Comparison of ENCODE assay signal across 8 cellular contexts in genomic region chr9:113737414-113738271, GRCh38.
DNase-seq lines count a peak whose midpoint lies in the region; ATAC-seq and TF ChIP-seq lines count a peak whose summit lies in the region.

No MANE protein-coding gene starts in this region.

- H3K27ac ChIP-seq in CD4-positive, alpha-beta T cell (ENCODE audit: low read depth, low read length) = no peak overlapping the region
- no peak overlapping the region for H3K27ac ChIP-seq in hepatocyte

- 45% methylated on average over 6 of the region's 6 CpGs for WGBS in hepatocyte (ENCODE audit: low lambda C conversion rate, missing lambda C conversion rate)

- DNase-seq in CD4-positive, alpha-beta T cell = no peak
- DNase-seq in GM13976 (ENCODE audit: low spot score) = peak; percentile 51
- peak; percentile 10 for DNase-seq in NCI-H226
- peak; percentile 87 for DNase-seq in adipocyte (ENCODE audit: low read depth)
- peak; percentile 83 for DNase-seq in hepatocyte (ENCODE audit: low spot score)
- DNase-seq in stimulated activated CD8-positive, alpha-beta memory T cell treated with anti-CD3 and anti-CD28 coated beads, Interleukin-4, amount 100 ng/mL, for 48 hours = peak; percentile 62
- no peak for DNase-seq in mesenteric fat pad (ENCODE audit: low spot score)

- in situ Hi-C loops in GM13976 (cut with MboI; ENCODE audit: low sequenced_read_pairs, unreplicated experiment) = no loop called here

- H3K4me3 ChIP-seq in adipocyte (ENCODE audit: low read length) (no peak overlapping the region), hepatocyte (no peak overlapping the region)

- H3K36me3 Mint-ChIP-seq in CD4-positive, alpha-beta T cell (ENCODE audit: low read depth) = no peaks in the 10 kb centered on the region

- H3K4me1 Mint-ChIP-seq in CD4-positive, alpha-beta T cell (ENCODE audit: low read depth) = no peaks in the 10 kb centered on the region

- peak; percentile 22 for TF ChIP-seq CTCF in CD4-positive, alpha-beta T cell (IDR thresholded peaks at IDR 0.05)
- TF ChIP-seq CTCF in GM13976 (IDR thresholded peaks at IDR 0.05; ENCODE audit: borderline replicate concordance, control extremely low read depth, extremely low read depth, insufficient read depth, missing control alignments) (peak; percentile 49), hepatocyte (IDR thresholded peaks at IDR 0.05; ENCODE audit: poor library complexity) (peak; percentile 81)

- H3K27me3 ChIP-seq in CD4-positive, alpha-beta T cell (ENCODE audit: control insufficient read depth, insufficient read depth, low read length) = no peaks in the 10 kb centered on the region
- H3K27me3 ChIP-seq in adipocyte (replicated peaks; ENCODE audit: control insufficient read depth, insufficient read depth, low read length) (peaks cover 55% of the 10 kb centered on the region), hepatocyte (no peaks in the 10 kb centered on the region)

- no peaks in the 10 kb centered on the region for H4K20me1 ChIP-seq in hepatocyte (ENCODE audit: insufficient read depth, poor library complexity, severe bottlenecking)

- H3K9me3 Mint-ChIP-seq in CD4-positive, alpha-beta T cell = no peaks in the 10 kb centered on the region

- peaks cover 41% of the 10 kb centered on the region for H3K27me3 Mint-ChIP-seq in CD4-positive, alpha-beta T cell

- H3K9me2 ChIP-seq in hepatocyte (replicated peaks; ENCODE audit: insufficient read depth) = no peaks in the 10 kb centered on the region

- no peak overlapping the region for H3K4me3 Mint-ChIP-seq in CD4-positive, alpha-beta T cell

- no peak overlapping the region for H3K4me2 ChIP-seq in hepatocyte

- no peak overlapping the region for H3K9ac ChIP-seq in adipocyte (ENCODE audit: low read length)

- no peaks in the 10 kb centered on the region for H3K9me3 ChIP-seq in CD4-positive, alpha-beta T cell (ENCODE audit: control insufficient read depth, low read length)
- H3K9me3 ChIP-seq in adipocyte (ENCODE audit: control insufficient read depth, low read length) (peaks cover 18% of the 10 kb centered on the region), hepatocyte (ENCODE audit: low read depth) (no peaks in the 10 kb centered on the region)

- no peak for ATAC-seq in CD4-positive, alpha-beta T cell (ENCODE audit: poor library complexity)
- no peak for ATAC-seq in HG02623 (IDR thresholded peaks at IDR 0.05; ENCODE audit: unreplicated experiment)

- CTCF ChIA-PET in CD4-positive, alpha-beta T cell (lab: Charles Lee) = no interaction called here

- no peak overlapping the region for H2AFZ ChIP-seq in hepatocyte

- H3K4me1 ChIP-seq in adipocyte (ENCODE audit: control insufficient read depth, insufficient read depth, low read length) = no peaks in the 10 kb centered on the region
- H3K4me1 ChIP-seq in hepatocyte (ENCODE audit: insufficient read depth) = no peaks in the 10 kb centered on the region

- intact Hi-C loops in CD4-positive, alpha-beta T cell (cut with DNase I, micrococcal nuclease) = no loop called here

- POLR2A ChIA-PET in CD4-positive, alpha-beta T cell (lab: Charles Lee) = no interaction called here

- H3K27ac Mint-ChIP-seq in CD4-positive, alpha-beta T cell = no peak overlapping the region

- H3K36me3 ChIP-seq in adipocyte (ENCODE audit: control insufficient read depth, insufficient read depth, low read length, severe bottlenecking) (no peaks in the 10 kb centered on the region), hepatocyte (replicated peaks; ENCODE audit: insufficient read depth, low read depth) (no peaks in the 10 kb centered on the region)

- H3K79me2 ChIP-seq in hepatocyte = no peaks in the 10 kb centered on the region

Comparison
In these comparisons a context has a peak if more than half of its experiments do, and no peak if none do; other contexts are left out.
1. DNase-seq: peak in GM13976 (single experiment), NCI-H226 (single experiment), adipocyte (single experiment), hepatocyte (single experiment) and stimulated activated CD8-positive, alpha-beta memory T cell treated with anti-CD3 and anti-CD28 coated beads, Interleukin-4, amount 100 ng/mL, for 48 hours (single experiment); none in CD4-positive, alpha-beta T cell (0 of 10) and mesenteric fat pad (single experiment).
2. CTCF ChIP-seq: peak in every context shown above with its lines; median percentile 81 in hepatocyte; 49 in GM13976; 22 in CD4-positive, alpha-beta T cell.